ENCODE assay signal across 1 cellular context in genomic region chr2:49192041-49192440, GRCh38.
TF ChIP-seq lines count a peak whose summit lies in the region.

No MANE protein-coding gene starts in this region.

TF ChIP-seq in GM23338, 12 proteins besides CTCF, POLR2A, EP300 and RAD21 (continued from another document):
- TF ChIP-seq ZNF462 (CRISPR knock-in tag; IDR thresholded peaks at IDR 0.05), result no peak
